Comparison of ENCODE assay signal across 25 cellular contexts in the genomic region with DNA sequence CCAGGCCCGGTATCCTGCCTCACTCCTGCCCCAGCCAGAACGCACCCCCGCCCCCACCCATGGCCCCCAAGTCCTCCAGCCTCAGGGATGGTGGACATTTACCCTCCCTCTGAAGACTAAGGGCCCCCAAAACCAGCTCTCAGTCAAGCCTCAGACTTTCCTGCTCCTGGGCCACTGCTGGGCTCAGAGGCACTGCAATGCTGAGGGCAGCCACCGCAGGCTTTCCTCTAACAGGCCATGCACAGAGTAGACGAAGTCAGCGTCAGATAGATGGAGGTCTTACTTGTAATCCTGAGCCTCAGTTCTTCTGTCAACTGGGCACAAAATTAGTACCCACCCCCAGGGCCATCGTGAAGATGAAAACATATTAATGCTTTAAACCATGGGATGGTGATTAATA.
"Had no signal": no experiment of that assay in that cellular context is flagged by ENCODE, and none has a peak within 500 bp of the region (broad histone marks: within the 10 kb centered on the region; RNA-seq: fewer than 3 reads in every experiment).

No MANE protein-coding gene starts in this region.

- H3K9me3 ChIP-seq: gastroesophageal sphincter, heart right ventricle, left lung, lower lobe of right lung, ovary, suprapubic skin, tibial artery, upper lobe of left lung had no signal

- DNase-seq: dorsolateral prefrontal cortex; effector CD8-positive, alpha-beta T cell; endodermal cell; foreskin keratinocyte; heart right ventricle; hippocampal formation; left cardiac atrium; left lung; lower lobe of right lung; natural killer cell; occipital lobe; ovary; retina; stimulated activated CD4-positive, alpha-beta T cell treated with anti-CD3 and anti-CD28 coated beads, Interleukin-12 subunit alpha, Interleukin-12 subunit beta, amount 100 ng/mL, for 4 hours; stimulated activated CD4-positive, alpha-beta T cell treated with anti-CD3 and anti-CD28 coated beads, Interleukin-1b, Interleukin-23, amount 100 ng/mL, for 48 hours; stimulated activated CD4-positive, alpha-beta T cell treated with anti-CD3 and anti-CD28 coated beads, Interleukin-4, amount 100 ng/mL, for 1 hour; stimulated activated CD8-positive, alpha-beta memory T cell treated with anti-CD3 and anti-CD28 coated beads, Interleukin-4, amount 100 ng/mL, for 48 hours; stimulated activated naive CD4-positive, alpha-beta T cell; stimulated activated naive CD8-positive, alpha-beta T cell treated with anti-CD3 and anti-CD28 coated beads, Interleukin-15, amount 100 ng/mL, for 72 hours; tibial artery; upper lobe of left lung had no signal

- H3K9me3 Mint-ChIP-seq: endodermal cell; natural killer cell; stimulated activated naive CD8-positive, alpha-beta T cell treated with anti-CD3 and anti-CD28 coated beads, Interleukin-15, amount 100 ng/mL, for 72 hours had no signal

- H3K4me2 ChIP-seq: smooth muscle cell had no signal

- H3K27me3 Mint-ChIP-seq: stimulated activated naive CD8-positive, alpha-beta T cell treated with anti-CD3 and anti-CD28 coated beads, Interleukin-15, amount 100 ng/mL, for 72 hours had no signal

- H3K27ac Mint-ChIP-seq: endodermal cell, natural killer cell had no signal

- H3K36me3 Mint-ChIP-seq: natural killer cell had no signal

- H3K27me3 ChIP-seq: dorsolateral prefrontal cortex, gastroesophageal sphincter, heart right ventricle, left lung, ovary, suprapubic skin, tibial artery, upper lobe of left lung had no signal

- H3K4me1 Mint-ChIP-seq: natural killer cell; stimulated activated naive CD8-positive, alpha-beta T cell treated with anti-CD3 and anti-CD28 coated beads, Interleukin-15, amount 100 ng/mL, for 72 hours had no signal

- H3K4me3 ChIP-seq: dorsolateral prefrontal cortex, gastroesophageal sphincter, heart right ventricle, left lung, lower lobe of right lung, ovary, smooth muscle cell, suprapubic skin, tibial artery, upper lobe of left lung had no signal

- H3K4me3 Mint-ChIP-seq: endodermal cell; natural killer cell; stimulated activated naive CD8-positive, alpha-beta T cell treated with anti-CD3 and anti-CD28 coated beads, Interleukin-15, amount 100 ng/mL, for 72 hours had no signal

- H3K4me1 ChIP-seq: foreskin keratinocyte, left lung, lower lobe of right lung, upper lobe of left lung had no signal

- H3K27ac ChIP-seq: dorsolateral prefrontal cortex, epithelial cell of prostate, foreskin keratinocyte, gastroesophageal sphincter, heart right ventricle, left lung, lower lobe of right lung, ovary, suprapubic skin, upper lobe of left lung had no signal
